ENCODE assay signal across 13 cellular contexts in the genomic region with DNA sequence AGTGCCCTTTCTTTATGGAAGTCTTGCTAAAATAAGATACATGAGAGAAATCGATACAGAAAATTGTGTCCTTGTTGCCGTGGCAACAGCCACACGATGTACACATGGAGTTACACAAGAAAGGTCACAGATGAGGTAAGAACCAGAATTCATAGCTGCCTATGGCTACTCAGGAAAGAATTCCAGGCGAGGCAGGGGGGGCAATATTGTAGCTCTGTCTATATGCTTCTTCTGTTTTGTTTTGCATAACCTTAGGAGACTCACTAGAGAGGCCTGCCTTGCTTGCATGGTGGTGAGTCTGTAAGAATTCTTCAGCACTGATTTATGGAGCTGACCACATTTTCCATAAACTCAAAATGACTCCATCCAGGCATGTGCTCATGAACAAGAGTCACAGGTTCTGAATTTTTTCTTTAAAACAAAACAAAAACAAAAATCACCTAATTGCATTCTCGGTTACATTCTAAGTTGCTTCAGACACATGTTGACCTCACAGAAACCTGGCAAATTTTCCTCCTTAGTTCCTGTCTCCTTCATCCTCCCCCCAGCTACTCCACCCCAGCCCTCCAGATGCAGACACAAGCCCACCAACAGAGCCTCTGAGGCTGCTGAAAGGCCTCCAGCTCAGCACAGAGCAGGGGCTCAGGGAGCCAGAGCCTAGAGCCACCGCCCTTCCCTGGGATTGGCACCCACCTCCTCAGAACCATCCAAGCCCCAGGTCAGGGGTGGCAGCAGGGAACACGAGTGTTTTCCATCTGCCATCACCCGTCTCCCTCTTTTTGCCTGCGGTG.
DNase-seq lines count a peak whose midpoint lies in the region; ATAC-seq and TF ChIP-seq lines count a peak whose summit lies in the region.
"Had no signal": no experiment of that assay in that cellular context is flagged by ENCODE, and none has a peak within 500 bp of the region (broad histone marks: within the 10 kb centered on the region; RNA-seq: fewer than 3 reads in every experiment).

No MANE protein-coding gene starts in this region.

- peaks cover 12% of the 10 kb centered on the region in 2 donors for H3K4me1 ChIP-seq in uterus

- no peaks in the 10 kb centered on the region for H3K36me3 ChIP-seq in uterus
- H3K36me3 ChIP-seq: BLaER1 treated with 17β-estradiol and CSF1 and Interleukin-3, amounts not matched to agents 10 nM and 100 nM had no signal

- H3K27me3 ChIP-seq in uterus, result no peaks in the 10 kb centered on the region
- H3K27me3 ChIP-seq: BLaER1 treated with 17β-estradiol and CSF1 and Interleukin-3, amounts not matched to agents 10 nM and 100 nM had no signal

- peak overlapping the region; percentile 85 to 86 for H3K27ac ChIP-seq in uterus
- H3K27ac ChIP-seq: BLaER1 treated with 17β-estradiol and CSF1 and Interleukin-3, amounts not matched to agents 10 nM and 100 nM had no signal

- H3K4me3 ChIP-seq in uterus, result no peak overlapping the region
- H3K4me3 ChIP-seq: BLaER1 treated with 17β-estradiol and CSF1 and Interleukin-3, amounts not matched to agents 10 nM and 100 nM had no signal

- TF ChIP-seq CTCF in uterus (IDR thresholded peaks at IDR 0.05), result no peak

- H3K9me3 ChIP-seq in uterus, result no peaks in the 10 kb centered on the region
- H3K9me3 ChIP-seq: BLaER1 treated with 17β-estradiol and CSF1 and Interleukin-3, amounts not matched to agents 10 nM and 100 nM had no signal

- intact Hi-C loops in uterus (cut with DNase I; ENCODE audit: low total_unique reads), result no loop called here

- DNase-seq in NCI-H2196 (lab: John Stamatoyannopoulos, UW; ENCODE audit: unreplicated experiment), result peak; percentile 1
- DNase-seq in NCI-H2196 treated with DMSO at 0.1 percent for 48 hours (lab: John Stamatoyannopoulos, UW; ENCODE audit: unreplicated experiment), result no peak
- peak; percentile 80 for DNase-seq in astrocyte of the hippocampus (ENCODE audit: low read depth, low spot score)
- peak; percentile 56 for DNase-seq in kidney glomerular epithelial cell (lab: John Stamatoyannopoulos, UW)
- peak in 1 of 2 donors; percentile 62 for DNase-seq in uterus
- DNase-seq in NCI-H526 (lab: John Stamatoyannopoulos, UW), result no peak
- DNase-seq: activated B cell treated with CpG ODN at 0.5 μM for 24 hours; activated naive CD8-positive, alpha-beta T cell treated with anti-CD3 and anti-CD28 coated beads, Interleukin-2, amount 10 ng/mL, durations not matched to agents 7 days and 5 days; NCI-H69 had no signal

- no peak for TF ChIP-seq POLR2A in uterus (IDR thresholded peaks at IDR 0.05)

- no peak for ATAC-seq in GM21360 (IDR thresholded peaks at IDR 0.05; ENCODE audit: unreplicated experiment)
- ATAC-seq in GM21786 (IDR thresholded peaks at IDR 0.05; ENCODE audit: unreplicated experiment), result no peak
- ATAC-seq: natural killer cell treated with Interleukin-12 subunit alpha and Interleukin-12 subunit beta and Interleukin-15 and Interleukin-18, amount 100 ng/mL, for 72 hours had no signal

Comparison
In these comparisons a context has a peak if more than half of its experiments do, and no peak if none do; other contexts are left out.
1. DNase-seq: peak in NCI-H2196 (single experiment), astrocyte of the hippocampus (single experiment) and kidney glomerular epithelial cell (single experiment); none in NCI-H2196 treated with DMSO at 0.1 percent for 48 hours (single experiment) and NCI-H526 (0 of 2).